ENCODE assay signal across 1 cellular context in the genomic region with DNA sequence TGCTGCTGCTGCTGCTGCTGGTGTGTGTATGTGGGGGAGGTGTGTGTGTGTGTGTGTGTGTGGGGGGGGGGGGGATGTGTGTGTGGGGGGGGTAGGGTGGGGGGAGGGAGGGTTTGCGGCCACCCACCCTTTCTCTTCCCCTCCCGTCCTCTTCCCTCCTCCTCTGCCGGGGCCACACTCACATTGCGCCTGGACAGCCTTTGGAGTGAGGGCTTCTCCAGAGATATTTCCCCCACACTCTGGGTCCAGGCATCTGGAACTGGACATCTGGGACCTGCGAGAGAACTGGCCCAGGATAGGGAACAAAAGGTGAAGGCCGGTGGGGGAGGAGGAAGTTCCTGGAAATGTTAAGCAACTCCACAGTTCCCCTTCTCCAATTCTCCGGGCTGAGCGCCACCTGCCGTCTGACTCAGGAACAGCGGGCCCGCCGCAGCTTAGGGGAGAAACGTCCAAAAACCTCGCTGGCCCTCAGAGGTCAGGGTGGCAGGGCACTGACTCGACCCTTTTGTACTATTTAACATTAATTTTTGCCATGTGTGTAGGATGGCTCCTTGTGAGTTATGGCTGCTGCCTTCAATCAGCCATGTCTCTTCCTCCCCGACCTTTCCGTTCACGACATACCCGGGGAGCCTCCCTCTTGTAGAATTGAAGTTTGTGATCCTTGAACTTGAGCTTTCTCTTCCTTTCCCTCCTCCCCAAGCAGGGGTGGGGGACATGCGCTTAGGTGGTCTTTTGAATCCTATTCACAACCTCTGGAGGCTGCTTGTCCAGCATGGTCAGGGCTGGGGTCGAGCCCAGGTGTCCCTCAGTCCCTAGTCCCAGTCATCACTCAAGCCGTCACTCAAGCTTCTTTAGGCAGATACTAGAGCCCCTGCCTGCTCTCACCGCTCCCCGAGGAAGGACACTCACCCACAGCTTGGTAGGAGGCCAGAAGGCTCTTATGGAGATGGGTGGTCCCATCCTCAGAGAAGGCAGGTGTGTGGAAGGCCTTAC.
TF ChIP-seq lines count a peak whose summit lies in the region.

A gene with protein sequence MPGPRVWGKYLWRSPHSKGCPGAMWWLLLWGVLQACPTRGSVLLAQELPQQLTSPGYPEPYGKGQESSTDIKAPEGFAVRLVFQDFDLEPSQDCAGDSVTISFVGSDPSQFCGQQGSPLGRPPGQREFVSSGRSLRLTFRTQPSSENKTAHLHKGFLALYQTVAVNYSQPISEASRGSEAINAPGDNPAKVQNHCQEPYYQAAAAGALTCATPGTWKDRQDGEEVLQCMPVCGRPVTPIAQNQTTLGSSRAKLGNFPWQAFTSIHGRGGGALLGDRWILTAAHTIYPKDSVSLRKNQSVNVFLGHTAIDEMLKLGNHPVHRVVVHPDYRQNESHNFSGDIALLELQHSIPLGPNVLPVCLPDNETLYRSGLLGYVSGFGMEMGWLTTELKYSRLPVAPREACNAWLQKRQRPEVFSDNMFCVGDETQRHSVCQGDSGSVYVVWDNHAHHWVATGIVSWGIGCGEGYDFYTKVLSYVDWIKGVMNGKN (minus strand): TSS at position 287 of the 993 bp plus-strand sequence. CDS start 34 bp downstream, at position 253.

TF ChIP-seq in HepG2, 621 proteins besides CTCF, POLR2A, EP300 and RAD21 (continued from another document and continues in another):
- TF ChIP-seq HNF1A (IDR thresholded peaks at IDR 0.05; ENCODE audit: low read depth) = no peak
- peak; percentile 46 for TF ChIP-seq HNF1A (CRISPR knock-in tag; IDR thresholded peaks at IDR 0.05; ENCODE audit: borderline replicate concordance)
- 0 out of 2 replicates have a peak, but pooled peaks have one; percentile 30 for TF ChIP-seq CREM (IDR thresholded peaks at IDR 0.05)
- no peak for TF ChIP-seq CREM (CRISPR knock-in tag; IDR thresholded peaks at IDR 0.05)
- TF ChIP-seq ZNF496 (CRISPR knock-in tag; IDR thresholded peaks at IDR 0.05; ENCODE audit: insufficient replicate concordance) = no peak
- no peak for TF ChIP-seq XBP1 (CRISPR knock-in tag; IDR thresholded peaks at IDR 0.05)
- TF ChIP-seq ZSCAN12 (CRISPR knock-in tag; IDR thresholded peaks at IDR 0.05) = no peak
- no peak for TF ChIP-seq TEAD2 (CRISPR knock-in tag; IDR thresholded peaks at IDR 0.05)
- TF ChIP-seq FOSL2 (CRISPR knock-in tag; IDR thresholded peaks at IDR 0.05) = no peak; the same call in 1 of the 2 replicates
- TF ChIP-seq MIXL1 (CRISPR knock-in tag; IDR thresholded peaks at IDR 0.05) = 0 out of 2 replicates have a peak, but pooled peaks have one; percentile 18
- TF ChIP-seq ISL2 (CRISPR knock-in tag; IDR thresholded peaks at IDR 0.05) = 0 out of 2 replicates have a peak, but pooled peaks have one; percentile 68
- TF ChIP-seq, protein P1, sequence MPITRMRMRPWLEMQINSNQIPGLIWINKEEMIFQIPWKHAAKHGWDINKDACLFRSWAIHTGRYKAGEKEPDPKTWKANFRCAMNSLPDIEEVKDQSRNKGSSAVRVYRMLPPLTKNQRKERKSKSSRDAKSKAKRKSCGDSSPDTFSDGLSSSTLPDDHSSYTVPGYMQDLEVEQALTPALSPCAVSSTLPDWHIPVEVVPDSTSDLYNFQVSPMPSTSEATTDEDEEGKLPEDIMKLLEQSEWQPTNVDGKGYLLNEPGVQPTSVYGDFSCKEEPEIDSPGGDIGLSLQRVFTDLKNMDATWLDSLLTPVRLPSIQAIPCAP (CRISPR knock-in tag; IDR thresholded peaks at IDR 0.05; ENCODE audit: low read depth) = no peak
- no peak for TF ChIP-seq MTA1 (CRISPR knock-in tag; IDR thresholded peaks at IDR 0.05; ENCODE audit: borderline replicate concordance)
- TF ChIP-seq CEBPB (IDR thresholded peaks at IDR 0.05; ENCODE audit: borderline replicate concordance, low read depth, low read length) = peak; percentile 94
- TF ChIP-seq, protein P2, sequence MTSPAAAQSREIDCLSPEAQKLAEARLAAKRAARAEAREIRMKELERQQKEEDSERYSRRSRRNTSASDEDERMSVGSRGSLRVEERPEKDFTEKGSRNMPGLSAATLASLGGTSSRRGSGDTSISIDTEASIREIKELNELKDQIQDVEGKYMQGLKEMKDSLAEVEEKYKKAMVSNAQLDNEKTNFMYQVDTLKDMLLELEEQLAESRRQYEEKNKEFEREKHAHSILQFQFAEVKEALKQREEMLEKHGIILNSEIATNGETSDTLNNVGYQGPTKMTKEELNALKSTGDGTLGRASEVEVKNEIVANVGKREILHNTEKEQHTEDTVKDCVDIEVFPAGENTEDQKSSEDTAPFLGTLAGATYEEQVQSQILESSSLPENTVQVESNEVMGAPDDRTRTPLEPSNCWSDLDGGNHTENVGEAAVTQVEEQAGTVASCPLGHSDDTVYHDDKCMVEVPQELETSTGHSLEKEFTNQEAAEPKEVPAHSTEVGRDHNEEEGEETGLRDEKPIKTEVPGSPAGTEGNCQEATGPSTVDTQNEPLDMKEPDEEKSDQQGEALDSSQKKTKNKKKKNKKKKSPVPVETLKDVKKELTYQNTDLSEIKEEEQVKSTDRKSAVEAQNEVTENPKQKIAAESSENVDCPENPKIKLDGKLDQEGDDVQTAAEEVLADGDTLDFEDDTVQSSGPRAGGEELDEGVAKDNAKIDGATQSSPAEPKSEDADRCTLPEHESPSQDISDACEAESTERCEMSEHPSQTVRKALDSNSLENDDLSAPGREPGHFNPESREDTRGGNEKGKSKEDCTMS (CRISPR knock-in tag; conservative IDR thresholded peaks at IDR 0.05) = no peak
- TF ChIP-seq CAMTA2 (CRISPR knock-in tag; IDR thresholded peaks at IDR 0.05; ENCODE audit: borderline replicate concordance) = no peak
- TF ChIP-seq, protein P3, sequence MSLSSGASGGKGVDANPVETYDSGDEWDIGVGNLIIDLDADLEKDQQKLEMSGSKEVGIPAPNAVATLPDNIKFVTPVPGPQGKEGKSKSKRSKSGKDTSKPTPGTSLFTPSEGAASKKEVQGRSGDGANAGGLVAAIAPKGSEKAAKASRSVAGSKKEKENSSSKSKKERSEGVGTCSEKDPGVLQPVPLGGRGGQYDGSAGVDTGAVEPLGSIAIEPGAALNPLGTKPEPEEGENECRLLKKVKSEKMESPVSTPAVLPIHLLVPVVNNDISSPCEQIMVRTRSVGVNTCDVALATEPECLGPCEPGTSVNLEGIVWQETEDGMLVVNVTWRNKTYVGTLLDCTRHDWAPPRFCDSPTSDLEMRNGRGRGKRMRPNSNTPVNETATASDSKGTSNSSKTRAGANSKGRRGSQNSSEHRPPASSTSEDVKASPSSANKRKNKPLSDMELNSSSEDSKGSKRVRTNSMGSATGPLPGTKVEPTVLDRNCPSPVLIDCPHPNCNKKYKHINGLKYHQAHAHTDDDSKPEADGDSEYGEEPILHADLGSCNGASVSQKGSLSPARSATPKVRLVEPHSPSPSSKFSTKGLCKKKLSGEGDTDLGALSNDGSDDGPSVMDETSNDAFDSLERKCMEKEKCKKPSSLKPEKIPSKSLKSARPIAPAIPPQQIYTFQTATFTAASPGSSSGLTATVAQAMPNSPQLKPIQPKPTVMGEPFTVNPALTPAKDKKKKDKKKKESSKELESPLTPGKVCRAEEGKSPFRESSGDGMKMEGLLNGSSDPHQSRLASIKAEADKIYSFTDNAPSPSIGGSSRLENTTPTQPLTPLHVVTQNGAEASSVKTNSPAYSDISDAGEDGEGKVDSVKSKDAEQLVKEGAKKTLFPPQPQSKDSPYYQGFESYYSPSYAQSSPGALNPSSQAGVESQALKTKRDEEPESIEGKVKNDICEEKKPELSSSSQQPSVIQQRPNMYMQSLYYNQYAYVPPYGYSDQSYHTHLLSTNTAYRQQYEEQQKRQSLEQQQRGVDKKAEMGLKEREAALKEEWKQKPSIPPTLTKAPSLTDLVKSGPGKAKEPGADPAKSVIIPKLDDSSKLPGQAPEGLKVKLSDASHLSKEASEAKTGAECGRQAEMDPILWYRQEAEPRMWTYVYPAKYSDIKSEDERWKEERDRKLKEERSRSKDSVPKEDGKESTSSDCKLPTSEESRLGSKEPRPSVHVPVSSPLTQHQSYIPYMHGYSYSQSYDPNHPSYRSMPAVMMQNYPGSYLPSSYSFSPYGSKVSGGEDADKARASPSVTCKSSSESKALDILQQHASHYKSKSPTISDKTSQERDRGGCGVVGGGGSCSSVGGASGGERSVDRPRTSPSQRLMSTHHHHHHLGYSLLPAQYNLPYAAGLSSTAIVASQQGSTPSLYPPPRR (CRISPR knock-in tag; IDR thresholded peaks at IDR 0.05; ENCODE audit: borderline replicate concordance) = peak; percentile 33; the same call in 1 of the 2 replicates
- 0 out of 2 replicates have a peak, but pooled peaks have one; percentile 49 for TF ChIP-seq HDAC2 (CRISPR knock-in tag; IDR thresholded peaks at IDR 0.05)
- TF ChIP-seq SRF (IDR thresholded peaks at IDR 0.05; ENCODE audit: low read depth, low read length) = no peak
- no peak for TF ChIP-seq MEIS1 (CRISPR knock-in tag; IDR thresholded peaks at IDR 0.05; ENCODE audit: borderline replicate concordance)
- no peak for TF ChIP-seq MAFF (IDR thresholded peaks at IDR 0.05; ENCODE audit: low read depth, low read length)
- TF ChIP-seq, protein P4, sequence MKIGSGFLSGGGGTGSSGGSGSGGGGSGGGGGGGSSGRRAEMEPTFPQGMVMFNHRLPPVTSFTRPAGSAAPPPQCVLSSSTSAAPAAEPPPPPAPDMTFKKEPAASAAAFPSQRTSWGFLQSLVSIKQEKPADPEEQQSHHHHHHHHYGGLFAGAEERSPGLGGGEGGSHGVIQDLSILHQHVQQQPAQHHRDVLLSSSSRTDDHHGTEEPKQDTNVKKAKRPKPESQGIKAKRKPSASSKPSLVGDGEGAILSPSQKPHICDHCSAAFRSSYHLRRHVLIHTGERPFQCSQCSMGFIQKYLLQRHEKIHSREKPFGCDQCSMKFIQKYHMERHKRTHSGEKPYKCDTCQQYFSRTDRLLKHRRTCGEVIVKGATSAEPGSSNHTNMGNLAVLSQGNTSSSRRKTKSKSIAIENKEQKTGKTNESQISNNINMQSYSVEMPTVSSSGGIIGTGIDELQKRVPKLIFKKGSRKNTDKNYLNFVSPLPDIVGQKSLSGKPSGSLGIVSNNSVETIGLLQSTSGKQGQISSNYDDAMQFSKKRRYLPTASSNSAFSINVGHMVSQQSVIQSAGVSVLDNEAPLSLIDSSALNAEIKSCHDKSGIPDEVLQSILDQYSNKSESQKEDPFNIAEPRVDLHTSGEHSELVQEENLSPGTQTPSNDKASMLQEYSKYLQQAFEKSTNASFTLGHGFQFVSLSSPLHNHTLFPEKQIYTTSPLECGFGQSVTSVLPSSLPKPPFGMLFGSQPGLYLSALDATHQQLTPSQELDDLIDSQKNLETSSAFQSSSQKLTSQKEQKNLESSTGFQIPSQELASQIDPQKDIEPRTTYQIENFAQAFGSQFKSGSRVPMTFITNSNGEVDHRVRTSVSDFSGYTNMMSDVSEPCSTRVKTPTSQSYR (CRISPR knock-in tag; IDR thresholded peaks at IDR 0.05; ENCODE audit: borderline replicate concordance) = peak; percentile 99
- TF ChIP-seq SRSF1 (optimal IDR thresholded peaks at IDR 0.05; ENCODE audit: low read depth, low read length) = no peak
- TF ChIP-seq GTF3A (CRISPR knock-in tag; conservative IDR thresholded peaks at IDR 0.05) = no peak
- no peak for TF ChIP-seq ZNF83 (CRISPR knock-in tag; IDR thresholded peaks at IDR 0.05; ENCODE audit: borderline replicate concordance)
- TF ChIP-seq NFKBIZ (CRISPR knock-in tag; IDR thresholded peaks at IDR 0.05) = peak; percentile 83; the same call in 1 of the 2 replicates
- TF ChIP-seq, protein P5, sequence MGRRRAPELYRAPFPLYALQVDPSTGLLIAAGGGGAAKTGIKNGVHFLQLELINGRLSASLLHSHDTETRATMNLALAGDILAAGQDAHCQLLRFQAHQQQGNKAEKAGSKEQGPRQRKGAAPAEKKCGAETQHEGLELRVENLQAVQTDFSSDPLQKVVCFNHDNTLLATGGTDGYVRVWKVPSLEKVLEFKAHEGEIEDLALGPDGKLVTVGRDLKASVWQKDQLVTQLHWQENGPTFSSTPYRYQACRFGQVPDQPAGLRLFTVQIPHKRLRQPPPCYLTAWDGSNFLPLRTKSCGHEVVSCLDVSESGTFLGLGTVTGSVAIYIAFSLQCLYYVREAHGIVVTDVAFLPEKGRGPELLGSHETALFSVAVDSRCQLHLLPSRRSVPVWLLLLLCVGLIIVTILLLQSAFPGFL (CRISPR knock-in tag; IDR thresholded peaks at IDR 0.05) = no peak
- TF ChIP-seq ZNF24 (IDR thresholded peaks at IDR 0.05) = no peak
- TF ChIP-seq ZNF768 (CRISPR knock-in tag; IDR thresholded peaks at IDR 0.05) = no peak
- TF ChIP-seq ETS1 (CRISPR knock-in tag; IDR thresholded peaks at IDR 0.05) = no peak
- no peak for TF ChIP-seq HNRNPH1 (optimal IDR thresholded peaks at IDR 0.05; ENCODE audit: low read depth, low read length)
- no peak for TF ChIP-seq ZNF30 (CRISPR knock-in tag; IDR thresholded peaks at IDR 0.05)
